Comparison of ENCODE assay signal across 22 cellular contexts in genomic region chr6:161442381-161442858, GRCh38.
"Had no signal": no experiment of that assay in that cellular context is flagged by ENCODE, and none has a peak within 500 bp of the region (broad histone marks: within the 10 kb centered on the region; RNA-seq: fewer than 3 reads in every experiment).

No MANE protein-coding gene starts in this region.

- ATAC-seq: effector memory CD8-positive, alpha-beta T cell; gastroesophageal sphincter; left colon; left ventricle myocardium superior; right cardiac atrium; stimulated activated effector memory CD8-positive, alpha-beta T cell treated with anti-CD3 and anti-CD28 coated beads, Interleukin-12 subunit alpha, Interleukin-12 subunit beta, amount 100 ng/mL, for 72 hours; stimulated activated naive CD8-positive, alpha-beta T cell treated with anti-CD3 and anti-CD28 coated beads, Interleukin-15, Interleukin-2, amounts not matched to agents 100 U/mL and 50 U/mL, for 24 hours; upper lobe of right lung had no signal

- H3K27ac ChIP-seq: esophagus squamous epithelium, gastroesophageal sphincter, tibial artery, upper lobe of right lung had no signal

- H3K4me1 Mint-ChIP-seq: naive B cell; stimulated activated effector memory CD8-positive, alpha-beta T cell treated with anti-CD3 and anti-CD28 coated beads, Interleukin-12 subunit alpha, Interleukin-12 subunit beta, amount 100 ng/mL, for 72 hours had no signal

- FAIRE-seq: keratinocyte had no signal

- H3K36me3 ChIP-seq: esophagus squamous epithelium, gastroesophageal sphincter, tibial artery, upper lobe of right lung had no signal

- H3K9me3 ChIP-seq: esophagus squamous epithelium, gastroesophageal sphincter, tibial artery, upper lobe of right lung had no signal

- H3K9me3 Mint-ChIP-seq: effector memory CD8-positive, alpha-beta T cell; immature natural killer cell; nephron progenitor cell; stimulated activated effector memory CD8-positive, alpha-beta T cell treated with anti-CD3 and anti-CD28 coated beads, Interleukin-12 subunit alpha, Interleukin-12 subunit beta, amount 100 ng/mL, for 72 hours had no signal

- H3K36me3 Mint-ChIP-seq: immature natural killer cell had no signal

- H3K4me3 Mint-ChIP-seq: effector memory CD8-positive, alpha-beta T cell; immature natural killer cell; naive B cell; nephron progenitor cell; stimulated activated effector memory CD8-positive, alpha-beta T cell treated with anti-CD3 and anti-CD28 coated beads, Interleukin-12 subunit alpha, Interleukin-12 subunit beta, amount 100 ng/mL, for 72 hours had no signal

- H3K27me3 ChIP-seq: esophagus squamous epithelium, gastroesophageal sphincter, tibial artery, upper lobe of right lung had no signal

- H3K27ac Mint-ChIP-seq: effector memory CD8-positive, alpha-beta T cell; immature natural killer cell; nephron progenitor cell; stimulated activated effector memory CD8-positive, alpha-beta T cell treated with anti-CD3 and anti-CD28 coated beads, Interleukin-12 subunit alpha, Interleukin-12 subunit beta, amount 100 ng/mL, for 72 hours had no signal

- H3K4me3 ChIP-seq: esophagus squamous epithelium, gastroesophageal sphincter, lung, tibial artery, upper lobe of right lung had no signal

- H3K4me1 ChIP-seq: upper lobe of right lung had no signal

- DNase-seq: central memory CD4-positive, alpha-beta T cell; effector memory CD8-positive, alpha-beta T cell; esophagus squamous epithelium; foreskin fibroblast; immature natural killer cell; left colon; left ventricle myocardium superior; mesenchymal stem cell; midbrain; naive B cell; nephron progenitor cell; posterior cingulate gyrus; right cardiac atrium; stimulated activated CD4-positive, alpha-beta T cell treated with anti-CD3 and anti-CD28 coated beads, Interleukin-4, amount 100 ng/mL, for 1 hour; stimulated activated CD8-positive, alpha-beta memory T cell treated with anti-CD3 and anti-CD28 coated beads, Interleukin-4, amount 100 ng/mL, for 48 hours; stimulated activated naive CD8-positive, alpha-beta T cell treated with anti-CD3 and anti-CD28 coated beads, Interleukin-15, Interleukin-2, amounts not matched to agents 100 U/mL and 50 U/mL, for 24 hours; tibial artery; upper lobe of right lung had no signal
